ENCODE assay signal across 12 cellular contexts in genomic region chr4:89868999-89869589, GRCh38. TPM values are rescaled to one million over a fixed set of nuclear protein-coding genes. Genes with fewer than 3 reads are reported as not detected.
DNase-seq lines count a peak whose midpoint lies in the region; ATAC-seq and TF ChIP-seq lines count a peak whose summit lies in the region.
"Had no signal": no experiment of that assay in that cellular context is flagged by ENCODE, and none has a peak within 500 bp of the region (broad histone marks: within the 10 kb centered on the region; RNA-seq: fewer than 3 reads in every experiment).

No MANE protein-coding gene starts in this region.

- H3K36me3 Mint-ChIP-seq in mesothelial cell of epicardium = peaks cover 3% of the 10 kb centered on the region
- peaks cover 0 to 7% of the 10 kb centered on the region in 2 donors for H3K36me3 Mint-ChIP-seq in activated naive CD4-positive, alpha-beta T cell treated with anti-CD3 and anti-CD28 coated beads, Interleukin-2, amount 50 U/mL, for 72 hours
- H3K36me3 Mint-ChIP-seq: activated naive CD4-positive, alpha-beta T cell treated with anti-CD3 and anti-CD28 coated beads, Interleukin-2, amount 10 ng/mL, durations not matched to agents 7 days and 5 days had no signal

- ATAC-seq in GM19467 (IDR thresholded peaks at IDR 0.05; ENCODE audit: unreplicated experiment) (no peak), GM19395 (IDR thresholded peaks at IDR 0.05; ENCODE audit: unreplicated experiment) (no peak)
- ATAC-seq in activated naive CD4-positive, alpha-beta T cell treated with anti-CD3 and anti-CD28 coated beads, Interleukin-2, amount 50 U/mL, for 72 hours = no peak

- CTCF ChIA-PET in BJ (lab: Yijun Ruan, JAX) = interaction anchor here (0.6 to 3.6 kb wide), 11 partner anchors 9 to 879 kb away, joined by 3 to 21 read pairs (median 5); no protein-coding TSS in a partner anchor

- no peak overlapping the region for H3K4me3 ChIP-seq in BJ (ENCODE audit: low read depth, low read length)
- H3K4me3 ChIP-seq in brain microvascular endothelial cell (ENCODE audit: low read depth, low read length) = no peak overlapping the region
- H3K4me3 ChIP-seq: suprapubic skin had no signal

- H3K27me3 ChIP-seq in BJ (ENCODE audit: control insufficient read depth, insufficient read depth, low read length) (no peaks in the 10 kb centered on the region), brain microvascular endothelial cell (replicated peaks) (no peaks in the 10 kb centered on the region)
- H3K27me3 ChIP-seq: suprapubic skin had no signal

- peak; percentile 27; the same call in 1 of the 2 replicates for TF ChIP-seq RAD21 in Ishikawa (IDR thresholded peaks at IDR 0.05; ENCODE audit: low read depth)

- H3K36me3 ChIP-seq in BJ (ENCODE audit: control insufficient read depth, insufficient read depth, low read length) = no peaks in the 10 kb centered on the region
- H3K36me3 ChIP-seq in brain microvascular endothelial cell (replicated peaks) = no peaks in the 10 kb centered on the region
- H3K36me3 ChIP-seq: suprapubic skin had no signal

- TF ChIP-seq EP300 in Ishikawa (IDR thresholded peaks at IDR 0.05; ENCODE audit: borderline replicate concordance) = no peak

- no peak overlapping the region for H3K27ac ChIP-seq in brain microvascular endothelial cell
- H3K27ac ChIP-seq: suprapubic skin had no signal

- TF ChIP-seq CTCF in BJ (IDR thresholded peaks at IDR 0.05; ENCODE audit: insufficient read depth, low read depth, low read length) (peak; percentile 42), brain microvascular endothelial cell (IDR thresholded peaks at IDR 0.05; ENCODE audit: low read depth, low read length, missing control alignments) (peak; percentile 24), mesothelial cell of epicardium (IDR thresholded peaks at IDR 0.05; ENCODE audit: unreplicated experiment) (peak; percentile 73)

- H3K4me3 Mint-ChIP-seq in mesothelial cell of epicardium = no peak overlapping the region
- H3K4me3 Mint-ChIP-seq: activated naive CD4-positive, alpha-beta T cell treated with anti-CD3 and anti-CD28 coated beads, Interleukin-2, amount 10 ng/mL, durations not matched to agents 7 days and 5 days; T-helper 1 cell treated with Interleukin-12 subunit alpha and Interleukin-12 subunit beta and Interleukin-4 antibody, amounts not matched to agents 30 μg/mL and 1 μg/mL, for 36 hours had no signal

- no peak for DNase-seq in BJ (ENCODE audit: low read depth)
- DNase-seq in brain microvascular endothelial cell = no peak
- DNase-seq in mesothelial cell of epicardium (ENCODE audit: low spot score in 2 of 2, unreplicated experiment in 2 of 2) = no peak
- DNase-seq in activated effector memory CD4-positive, alpha-beta T cell treated with anti-CD3 and anti-CD28 coated beads, Interleukin-2, amount 50 U/mL, for 16 hours = no peak
- no peak for DNase-seq in activated naive CD4-positive, alpha-beta T cell treated with anti-CD3 and anti-CD28 coated beads, Interleukin-2, amount 50 U/mL, for 72 hours (ENCODE audit: low spot score in 2 of 2)
- DNase-seq: activated naive CD4-positive, alpha-beta T cell treated with anti-CD3 and anti-CD28 coated beads, Interleukin-2, amount 10 ng/mL, durations not matched to agents 7 days and 5 days had no signal

- in situ Hi-C loops in brain microvascular endothelial cell (cut with HindIII; ENCODE audit: low pct_ligation_motif_present, low sequenced_read_pairs) = no loop called here

- peaks cover 4% of the 10 kb centered on the region for H3K9me3 Mint-ChIP-seq in mesothelial cell of epicardium
- H3K9me3 Mint-ChIP-seq in activated naive CD4-positive, alpha-beta T cell treated with anti-CD3 and anti-CD28 coated beads, Interleukin-2, amount 50 U/mL, for 72 hours = peaks cover 3 to 5% of the 10 kb centered on the region in 2 donors
- H3K9me3 Mint-ChIP-seq: activated naive CD4-positive, alpha-beta T cell treated with anti-CD3 and anti-CD28 coated beads, Interleukin-2, amount 10 ng/mL, durations not matched to agents 7 days and 5 days; T-helper 1 cell treated with Interleukin-12 subunit alpha and Interleukin-12 subunit beta and Interleukin-4 antibody, amounts not matched to agents 30 μg/mL and 1 μg/mL, for 36 hours had no signal

- H3K27me3 Mint-ChIP-seq in mesothelial cell of epicardium (ENCODE audit: low read depth) = no peaks in the 10 kb centered on the region
- H3K27me3 Mint-ChIP-seq: activated naive CD4-positive, alpha-beta T cell treated with anti-CD3 and anti-CD28 coated beads, Interleukin-2, amount 10 ng/mL, durations not matched to agents 7 days and 5 days had no signal

- POLR2A ChIA-PET in BJ (lab: Charles Lee) = no interaction called here

- H3K4me1 Mint-ChIP-seq in mesothelial cell of epicardium = no peaks in the 10 kb centered on the region
- H3K4me1 Mint-ChIP-seq: activated naive CD4-positive, alpha-beta T cell treated with anti-CD3 and anti-CD28 coated beads, Interleukin-2, amount 10 ng/mL, durations not matched to agents 7 days and 5 days had no signal

- no peak overlapping the region for H3K27ac Mint-ChIP-seq in mesothelial cell of epicardium
- no peak overlapping the region for H3K27ac Mint-ChIP-seq in activated naive CD4-positive, alpha-beta T cell treated with anti-CD3 and anti-CD28 coated beads, Interleukin-2, amount 50 U/mL, for 72 hours
- H3K27ac Mint-ChIP-seq: activated naive CD4-positive, alpha-beta T cell treated with anti-CD3 and anti-CD28 coated beads, Interleukin-2, amount 10 ng/mL, durations not matched to agents 7 days and 5 days; T-helper 1 cell treated with Interleukin-12 subunit alpha and Interleukin-12 subunit beta and Interleukin-4 antibody, amounts not matched to agents 30 μg/mL and 1 μg/mL, for 36 hours had no signal

TF ChIP-seq in Ishikawa, 13 proteins besides CTCF, POLR2A, EP300 and RAD21:
- TF ChIP-seq USF1 (IDR thresholded peaks at IDR 0.05) = no peak

RNA-seq across cellular contexts. Expression of gene MMRN1, which starts 25.6 kb away (rescaled TPM):
- not detected in 2 replicates for polyA plus RNA-seq in BJ (2011; rRNA removed)
- not detected in 2 replicates for polyA minus RNA-seq in BJ (2011; rRNA and poly(A)+ RNA removed)
- not detected in 3 replicates for total RNA-seq in mesothelial cell of epicardium
- total RNA-seq in activated naive CD4-positive, alpha-beta T cell treated with anti-CD3 and anti-CD28 coated beads, Interleukin-2, amount 50 U/mL, for 72 hours = under 1 TPM; 0.04 to 0.11 TPM
- total RNA-seq: H1 had no signal
- polyA plus RNA-seq: H1 had no signal

RNA-seq across cellular contexts. Expression of gene SNCA, which starts 32.1 kb away (rescaled TPM):
- polyA plus RNA-seq in BJ (2011; rRNA removed) = 0.18 and 0.50 TPM in 2 replicates
- not detected in 2 replicates for polyA minus RNA-seq in BJ (2011; rRNA and poly(A)+ RNA removed)
- total RNA-seq in mesothelial cell of epicardium = 14.8 to 18.3 TPM (median 15.7 TPM) in 3 replicates
- under 1 TPM in 1 of 2 donors, not detected in 1; 0.46 TPM for total RNA-seq in activated naive CD4-positive, alpha-beta T cell treated with anti-CD3 and anti-CD28 coated beads, Interleukin-2, amount 50 U/mL, for 72 hours

Comparison
In these comparisons a context has a peak if more than half of its experiments do, and no peak if none do; other contexts are left out.
1. RNA of gene SNCA, which starts 32.1 kb away (total RNA-seq): 14.8 to 18.3 TPM in mesothelial cell of epicardium; 0.46 TPM in activated naive CD4-positive, alpha-beta T cell treated with anti-CD3 and anti-CD28 coated beads, Interleukin-2, amount 50 U/mL, for 72 hours; every median in the first group is over 10 times any median in the second.
2. Peak in every context shown above with its lines, with median percentiles within 50 percentile points of each other: CTCF ChIP-seq.